ENCODE assay signal across 25 cellular contexts in genomic region chr12:127459166-127459565, GRCh38.
"Had no signal": no experiment of that assay in that cellular context is flagged by ENCODE, and none has a peak within 500 bp of the region (broad histone marks: within the 10 kb centered on the region; RNA-seq: fewer than 3 reads in every experiment).

No MANE protein-coding gene starts in this region.

- H3K27ac Mint-ChIP-seq: activated CD8-positive, alpha-beta T cell treated with anti-CD3 and anti-CD28 coated beads, Interleukin-2, amount 10 ng/mL, durations not matched to agents 7 days and 5 days; activated naive CD4-positive, alpha-beta T cell treated with anti-CD3 and anti-CD28 coated beads, Interleukin-2, amount 50 U/mL, for 24 hours; T-helper 17 cell; WTC11 had no signal

- H3K4me3 Mint-ChIP-seq: activated CD8-positive, alpha-beta T cell treated with anti-CD3 and anti-CD28 coated beads, Interleukin-2, amount 10 ng/mL, durations not matched to agents 7 days and 5 days; activated naive CD4-positive, alpha-beta T cell treated with anti-CD3 and anti-CD28 coated beads, Interleukin-2, amount 50 U/mL, for 24 hours; T-helper 17 cell; WTC11 had no signal

- ATAC-seq: activated CD8-positive, alpha-beta T cell treated with anti-CD3 and anti-CD28 coated beads, Interleukin-2, amount 10 ng/mL, durations not matched to agents 7 days and 5 days; T-helper 17 cell; WTC11 had no signal

- H3K27ac ChIP-seq: brain microvascular endothelial cell, cardiac muscle cell had no signal

- DNase-seq: activated CD4-positive, alpha-beta T cell treated with anti-CD3 and anti-CD28 coated beads for 48 hours; activated CD4-positive, alpha-beta T cell treated with anti-CD3 and anti-CD28 coated beads, Interleukin-2, amount 50 U/mL, for 4 hours; activated CD4-positive, CD25-positive, alpha-beta regulatory T cell treated with anti-CD3 and anti-CD28 coated beads, Interleukin-2, amount 50 U/mL, for 72 hours; activated CD8-positive, alpha-beta memory T cell treated with anti-CD3 and anti-CD28 coated beads, Interleukin-2, amount 50 U/mL, for 48 hours; activated CD8-positive, alpha-beta T cell treated with anti-CD3 and anti-CD28 coated beads, Interleukin-2, amount 10 ng/mL, durations not matched to agents 7 days and 5 days; activated naive CD4-positive, alpha-beta T cell; activated T-cell treated with anti-CD3 and anti-CD28 coated beads, Interleukin-2, amount 50 U/mL, for 1 hour; amniotic stem cell; brain microvascular endothelial cell; cerebellar nuclear complex; NCI-H1048; NCI-H146; NCI-H187 treated with DMSO at 0.1 percent for 48 hours; NCI-H2081 treated with DMSO at 0.1 percent for 48 hours; NCI-H2171; NCI-H226; NCI-H526 treated with DMSO at 0.1 percent for 48 hours; NCI-H82; NK-92 treated with Interleukin-12 subunit alpha and Interleukin-12 subunit beta, amount 100 ng/mL, for 24 hours; SHP77; T-helper 17 cell; T-helper 9 cell had no signal

- H3K4me3 ChIP-seq: cardiac muscle cell had no signal

- H3K4me1 Mint-ChIP-seq: activated naive CD4-positive, alpha-beta T cell treated with anti-CD3 and anti-CD28 coated beads, Interleukin-2, amount 50 U/mL, for 24 hours; T-helper 17 cell; WTC11 had no signal

- H3K27me3 ChIP-seq: brain microvascular endothelial cell had no signal

- H3K36me3 Mint-ChIP-seq: activated naive CD4-positive, alpha-beta T cell treated with anti-CD3 and anti-CD28 coated beads, Interleukin-2, amount 50 U/mL, for 24 hours had no signal

- H3K36me3 ChIP-seq: brain microvascular endothelial cell, cardiac muscle cell had no signal
